15 cellular contexts compared by ENCODE assay signal in genomic region chr10:6665847-6666246, GRCh38.
A peak's percentile ranks its signal among the peaks of the same experiment; 100 is the strongest.
DNase-seq lines count a peak whose midpoint lies in the region; ATAC-seq, FAIRE-seq and TF ChIP-seq lines count a peak whose summit lies in the region.
"Had no signal": no experiment of that assay in that cellular context is flagged by ENCODE, and none has a peak within 500 bp of the region (broad histone marks: within the 10 kb centered on the region; RNA-seq: fewer than 3 reads in every experiment).

No MANE protein-coding gene starts in this region.

- H3K4me3 ChIP-seq in CD8-positive, alpha-beta T cell (ENCODE audit: low read depth, low read length), result no peak overlapping the region
- H3K4me3 ChIP-seq in OCI-LY7 (ENCODE audit: low read depth, low read length, poor library complexity, severe bottlenecking) (no peak overlapping the region), SJCRH30 (no peak overlapping the region)
- H3K4me3 ChIP-seq: GM23248, hepatocyte, vagina had no signal

- DNase-seq in CD8-positive, alpha-beta T cell, result peak in 6 of 7 experiments; percentile 15 to 57 (median 32)
- DNase-seq in OCI-LY7 (ENCODE audit: low spot score), result peak; percentile 15
- DNase-seq in activated T-helper 1 cell treated with anti-CD3 and anti-CD28 coated beads, Interleukin-12 subunit alpha, Interleukin-12 subunit beta, Interleukin-2, Interleukin-4 antibody, amounts not matched to agents 30 ng/mL and 10 ng/mL and 1 ng/mL, durations not matched to agents 14 hours and 24 hours and 36 hours (ENCODE audit: low spot score), result peak; percentile 68
- peak in 7 of 10 donors; percentile 14 to 70 (median 44) for DNase-seq in naive thymus-derived CD8-positive, alpha-beta T cell
- no peak for DNase-seq in SJCRH30
- DNase-seq in D721Med (ENCODE audit: insufficient read length, low spot score), result no peak
- DNase-seq in ureter (ENCODE audit: low spot score), result no peak
- DNase-seq: brain microvascular endothelial cell, GM23248, mesenchymal stem cell, posterior cingulate gyrus had no signal

- CTCF ChIA-PET in CD8-positive, alpha-beta T cell (lab: Charles Lee), result interaction anchor here (0.8 to 1.6 kb wide), 3 partner anchors 20 to 251 kb away, joined by 3 to 7 read pairs (median 4); no protein-coding TSS in a partner anchor
- CTCF ChIA-PET in OCI-LY7 (lab: Charles Lee; ENCODE audit: unreplicated experiment), result interaction anchor here (1.0 kb wide), 1 partner anchor 251 kb away, joined by 3 read pairs; no protein-coding TSS in a partner anchor

- H3K27ac ChIP-seq in CD8-positive, alpha-beta T cell (ENCODE audit: low read depth, low read length), result no peak overlapping the region
- H3K27ac ChIP-seq in OCI-LY7 (ENCODE audit: low read depth, low read length, poor library complexity, severe bottlenecking) (no peak overlapping the region), SJCRH30 (no peak overlapping the region)
- H3K27ac ChIP-seq: brain microvascular endothelial cell, GM23248, hepatocyte, vagina had no signal

- peak; percentile 92 for ATAC-seq in CD8-positive, alpha-beta T cell
- peak; percentile 97 to 99 for ATAC-seq in naive thymus-derived CD8-positive, alpha-beta T cell
- ATAC-seq in HG02885 (IDR thresholded peaks at IDR 0.05; ENCODE audit: poor library complexity, unreplicated experiment), result no peak
- ATAC-seq: WTC11 had no signal

- H3K9me3 ChIP-seq in CD8-positive, alpha-beta T cell (ENCODE audit: low read length), result no peaks in the 10 kb centered on the region
- H3K9me3 ChIP-seq in OCI-LY7 (ENCODE audit: low read length) (no peaks in the 10 kb centered on the region), SJCRH30 (replicated peaks) (no peaks in the 10 kb centered on the region)
- H3K9me3 ChIP-seq: vagina had no signal

- H3K36me3 ChIP-seq in CD8-positive, alpha-beta T cell (ENCODE audit: insufficient read depth, low read length), result no peaks in the 10 kb centered on the region
- no peaks in the 10 kb centered on the region for H3K36me3 ChIP-seq in OCI-LY7 (ENCODE audit: insufficient read depth, low read length)
- no peaks in the 10 kb centered on the region for H3K36me3 ChIP-seq in SJCRH30
- H3K36me3 ChIP-seq: brain microvascular endothelial cell, vagina had no signal

- H3K4me1 ChIP-seq in CD8-positive, alpha-beta T cell (ENCODE audit: insufficient read depth, low read length), result peaks cover 13% of the 10 kb centered on the region
- H3K4me1 ChIP-seq in OCI-LY7 (ENCODE audit: insufficient read depth, low read length, poor library complexity, severe bottlenecking) (no peaks in the 10 kb centered on the region), SJCRH30 (0 out of 2 replicates have a peak, but pooled peaks cover 2% of the 10 kb centered on the region)
- H3K4me1 ChIP-seq: vagina had no signal

- H3K27me3 Mint-ChIP-seq in CD8-positive, alpha-beta T cell (ENCODE audit: low read depth), result no peaks in the 10 kb centered on the region
- H3K27me3 Mint-ChIP-seq in activated T-helper 1 cell treated with anti-CD3 and anti-CD28 coated beads, Interleukin-12 subunit alpha, Interleukin-12 subunit beta, Interleukin-2, Interleukin-4 antibody, amounts not matched to agents 30 ng/mL and 10 ng/mL and 1 ng/mL, durations not matched to agents 14 hours and 24 hours and 36 hours (ENCODE audit: insufficient read depth), result peaks cover 13% of the 10 kb centered on the region
- H3K27me3 Mint-ChIP-seq in naive thymus-derived CD8-positive, alpha-beta T cell, result no peaks in the 10 kb centered on the region

- H3K4me2 ChIP-seq in OCI-LY7 (ENCODE audit: low read length), result no peak overlapping the region
- H3K4me2 ChIP-seq: hepatocyte had no signal

- H3K36me3 Mint-ChIP-seq in CD8-positive, alpha-beta T cell, result no peaks in the 10 kb centered on the region
- H3K36me3 Mint-ChIP-seq in activated T-helper 1 cell treated with anti-CD3 and anti-CD28 coated beads, Interleukin-12 subunit alpha, Interleukin-12 subunit beta, Interleukin-2, Interleukin-4 antibody, amounts not matched to agents 30 ng/mL and 10 ng/mL and 1 ng/mL, durations not matched to agents 14 hours and 24 hours and 36 hours (ENCODE audit: low read depth), result peaks cover 1% of the 10 kb centered on the region
- H3K36me3 Mint-ChIP-seq in naive thymus-derived CD8-positive, alpha-beta T cell, result no peaks in the 10 kb centered on the region
- H3K36me3 Mint-ChIP-seq: WTC11 had no signal

- intact Hi-C loops in CD8-positive, alpha-beta T cell (cut with DNase I, micrococcal nuclease), result loop anchor here (5.0 kb wide), 2 partner anchors 59 to 89 kb away; no protein-coding TSS in a partner anchor
- intact Hi-C loops in OCI-LY7 (cut with micrococcal nuclease; ENCODE audit: unreplicated experiment), result no loop called here
- intact Hi-C loops in activated T-helper 1 cell treated with anti-CD3 and anti-CD28 coated beads, Interleukin-12 subunit alpha, Interleukin-12 subunit beta, Interleukin-2, Interleukin-4 antibody, amounts not matched to agents 30 ng/mL and 10 ng/mL and 1 ng/mL, durations not matched to agents 14 hours and 24 hours and 36 hours (cut with micrococcal nuclease), result loop anchor here (1.0 to 5.0 kb wide), 12 partner anchors 18 to 559 kb away; partner anchors contain the start of genes PFKFB3 and PRKCQ

- POLR2A ChIA-PET in CD8-positive, alpha-beta T cell (lab: Charles Lee), result interaction anchor here (1.0 kb wide), 1 partner anchor 249 kb away, joined by 4 read pairs; no protein-coding TSS in a partner anchor
- POLR2A ChIA-PET in OCI-LY7 (lab: Charles Lee), result interaction anchor here (0.7 to 0.8 kb wide), 3 partner anchors 22 to 331 kb away, joined by 3 to 4 read pairs (median 3); no protein-coding TSS in a partner anchor
- POLR2A ChIA-PET in naive thymus-derived CD8-positive, alpha-beta T cell (lab: Charles Lee), result interaction anchor here (0.6 to 0.7 kb wide), 3 partner anchors 13 to 778 kb away, joined by 3 read pairs; no protein-coding TSS in a partner anchor

- peak overlapping the region; percentile 50 for H3K4me3 Mint-ChIP-seq in CD8-positive, alpha-beta T cell
- H3K4me3 Mint-ChIP-seq in activated T-helper 1 cell treated with anti-CD3 and anti-CD28 coated beads, Interleukin-12 subunit alpha, Interleukin-12 subunit beta, Interleukin-2, Interleukin-4 antibody, amounts not matched to agents 30 ng/mL and 10 ng/mL and 1 ng/mL, durations not matched to agents 14 hours and 24 hours and 36 hours, result peak overlapping the region; percentile 12
- H3K4me3 Mint-ChIP-seq in naive thymus-derived CD8-positive, alpha-beta T cell, result peak overlapping the region in 8 of 10 donors; percentile 12 to 71 (median 42)
- H3K4me3 Mint-ChIP-seq: WTC11 had no signal

- no peaks in the 10 kb centered on the region for H3K79me2 ChIP-seq in OCI-LY7 (ENCODE audit: insufficient read depth, low read depth, low read length)
- H3K79me2 ChIP-seq: hepatocyte had no signal

- peaks cover 18% of the 10 kb centered on the region for H3K4me1 Mint-ChIP-seq in CD8-positive, alpha-beta T cell (ENCODE audit: low read depth)
- H3K4me1 Mint-ChIP-seq in activated T-helper 1 cell treated with anti-CD3 and anti-CD28 coated beads, Interleukin-12 subunit alpha, Interleukin-12 subunit beta, Interleukin-2, Interleukin-4 antibody, amounts not matched to agents 30 ng/mL and 10 ng/mL and 1 ng/mL, durations not matched to agents 14 hours and 24 hours and 36 hours (ENCODE audit: low read depth), result peaks cover 36% of the 10 kb centered on the region
- H3K4me1 Mint-ChIP-seq in naive thymus-derived CD8-positive, alpha-beta T cell, result peaks cover 2 to 18% (median 13%) of the 10 kb centered on the region in 4 donors

- no peaks in the 10 kb centered on the region for H3K9me3 Mint-ChIP-seq in CD8-positive, alpha-beta T cell
- H3K9me3 Mint-ChIP-seq in activated T-helper 1 cell treated with anti-CD3 and anti-CD28 coated beads, Interleukin-12 subunit alpha, Interleukin-12 subunit beta, Interleukin-2, Interleukin-4 antibody, amounts not matched to agents 30 ng/mL and 10 ng/mL and 1 ng/mL, durations not matched to agents 14 hours and 24 hours and 36 hours, result no peaks in the 10 kb centered on the region
- no peaks in the 10 kb centered on the region for H3K9me3 Mint-ChIP-seq in naive thymus-derived CD8-positive, alpha-beta T cell

- no peaks in the 10 kb centered on the region for H4K20me1 ChIP-seq in OCI-LY7 (ENCODE audit: insufficient read depth, low read length)

- FAIRE-seq in D721Med (lab: Jason Lieb, UNC), result no peak

- TF ChIP-seq CTCF in CD8-positive, alpha-beta T cell (IDR thresholded peaks at IDR 0.05), result no peak
- TF ChIP-seq CTCF in OCI-LY7 (conservative IDR thresholded peaks at IDR 0.05; ENCODE audit: low read length), result no peak
- TF ChIP-seq CTCF in D721Med (IDR thresholded peaks at IDR 0.05; ENCODE audit: insufficient read depth, missing control alignments), result no peak

- no peaks in the 10 kb centered on the region for H3K27me3 ChIP-seq in CD8-positive, alpha-beta T cell (ENCODE audit: insufficient read depth, low read length)
- no peaks in the 10 kb centered on the region for H3K27me3 ChIP-seq in SJCRH30
- H3K27me3 ChIP-seq: brain microvascular endothelial cell, vagina had no signal

- no peaks in the 10 kb centered on the region for H3K9me2 ChIP-seq in OCI-LY7 (ENCODE audit: insufficient read depth, low read length)

- no TSS peak for BruUV-seq in OCI-LY7 (replicated peaks; lab: Mats Ljungman, UMichigan)

- H2AFZ ChIP-seq in OCI-LY7 (ENCODE audit: low read length), result no peak overlapping the region
- H2AFZ ChIP-seq: GM23248, hepatocyte had no signal

- H3K27ac Mint-ChIP-seq in CD8-positive, alpha-beta T cell, result peak overlapping the region; percentile 49
- H3K27ac Mint-ChIP-seq in activated T-helper 1 cell treated with anti-CD3 and anti-CD28 coated beads, Interleukin-12 subunit alpha, Interleukin-12 subunit beta, Interleukin-2, Interleukin-4 antibody, amounts not matched to agents 30 ng/mL and 10 ng/mL and 1 ng/mL, durations not matched to agents 14 hours and 24 hours and 36 hours, result peak overlapping the region; percentile 65
- peak overlapping the region in 8 of 10 donors; percentile 7 to 86 (median 49) for H3K27ac Mint-ChIP-seq in naive thymus-derived CD8-positive, alpha-beta T cell

Comparison
In these comparisons a context has a peak if more than half of its experiments do, and no peak if none do; other contexts are left out.
1. DNase-seq: peak in CD8-positive, alpha-beta T cell (6 of 7), OCI-LY7 (single experiment), activated T-helper 1 cell treated with anti-CD3 and anti-CD28 coated beads, Interleukin-12 subunit alpha, Interleukin-12 subunit beta, Interleukin-2, Interleukin-4 antibody, amounts not matched to agents 30 ng/mL and 10 ng/mL and 1 ng/mL, durations not matched to agents 14 hours and 24 hours and 36 hours (single experiment) and naive thymus-derived CD8-positive, alpha-beta T cell (7 of 10); none in SJCRH30 (0 of 2), D721Med (single experiment) and ureter (single experiment).
2. Peak in every context shown above with its lines, with median percentiles within 50 percentile points of each other: H3K27ac Mint-ChIP-seq and H3K4me3 Mint-ChIP-seq.